In genomic region chr17:51298508-51299371, GRCh38 we compare ENCODE assay signal across 9 cellular contexts. TPM values are rescaled to one million over a fixed set of nuclear protein-coding genes. Genes with fewer than 3 reads are reported as not detected.
A peak's percentile ranks its signal among the peaks of the same experiment; 100 is the strongest.
DNase-seq lines count a peak whose midpoint lies in the region; ATAC-seq and TF ChIP-seq lines count a peak whose summit lies in the region.
"Had no signal": no experiment of that assay in that cellular context is flagged by ENCODE, and none has a peak within 500 bp of the region (broad histone marks: within the 10 kb centered on the region; RNA-seq: fewer than 3 reads in every experiment).

No MANE protein-coding gene starts in this region.

- H3K9me3 Mint-ChIP-seq in memory B cell, result no peaks in the 10 kb centered on the region

- no peak overlapping the region for H3K27ac ChIP-seq in C4-2B
- H3K27ac ChIP-seq: neutrophil had no signal

- H3K27me3 Mint-ChIP-seq in memory B cell, result peaks cover 3% of the 10 kb centered on the region

- no peaks in the 10 kb centered on the region for H3K4me1 Mint-ChIP-seq in memory B cell

- H3K36me3 Mint-ChIP-seq in memory B cell, result peaks cover 18% of the 10 kb centered on the region

- peak overlapping the region; percentile 52 for H3K27ac Mint-ChIP-seq in memory B cell

- no peak for ATAC-seq in memory B cell (ENCODE audit: low read depth)
- ATAC-seq in GM21367 (IDR thresholded peaks at IDR 0.05; ENCODE audit: unreplicated experiment), result no peak

- TF ChIP-seq CTCF in C4-2B (conservative IDR thresholded peaks at IDR 0.05), result peak; percentile 84

- DNase-seq in H4 (ENCODE audit: low spot score), result peak; percentile 60
- DNase-seq in NCI-H748 (lab: John Stamatoyannopoulos, UW; ENCODE audit: unreplicated experiment), result peak; percentile 58
- DNase-seq in cerebellar cortex (ENCODE audit: low spot score), result peak; percentile 83
- no peak for DNase-seq in memory B cell (ENCODE audit: low spot score in 2 of 2)
- no peak for DNase-seq in effector CD4-positive, alpha-beta T cell
- no peak for DNase-seq in HK-2 (ENCODE audit: unreplicated experiment)

- no peak overlapping the region for H3K4me3 Mint-ChIP-seq in memory B cell

RNA-seq across cellular contexts. Expression of gene UTP18, which starts 38.4 kb away (rescaled TPM):
- total RNA-seq in H4 (2014; rRNA removed; shearing (Covaris generic)), result 87.5 and 106 TPM in 2 replicates

RNA-seq across cellular contexts. Expression of gene MBTD1, which starts 38.9 kb away (rescaled TPM):
- total RNA-seq in H4 (2014; rRNA removed; shearing (Covaris generic)), result 2.9 and 5.1 TPM in 2 replicates

Comparison
In these comparisons a context has a peak if more than half of its experiments do, and no peak if none do; other contexts are left out.
1. DNase-seq: peak in H4 (single experiment), NCI-H748 (single experiment) and cerebellar cortex (single experiment); none in memory B cell (0 of 2), effector CD4-positive, alpha-beta T cell (single experiment) and HK-2 (single experiment).